ENCODE assay signal across 10 cellular contexts in genomic region chr2:60565472-60565871, GRCh38. TPM values are rescaled to one million over a fixed set of nuclear protein-coding genes. Genes with fewer than 3 reads are reported as not detected.
DNase-seq lines count a peak whose midpoint lies in the region; ATAC-seq and TF ChIP-seq lines count a peak whose summit lies in the region.
"Had no signal": no experiment of that assay in that cellular context is flagged by ENCODE, and none has a peak within 500 bp of the region (broad histone marks: within the 10 kb centered on the region; RNA-seq: fewer than 3 reads in every experiment).

No MANE protein-coding gene starts in this region.

- POLR2A ChIA-PET in activated CD8-positive, alpha-beta T cell treated with anti-CD3 and anti-CD28 coated beads for 36 hours (lab: Charles Lee) = no interaction called here
- POLR2A ChIA-PET in activated CD8-positive, alpha-beta T cell treated with anti-CD3 and anti-CD28 coated beads, Interleukin-2, amount 10 ng/mL, durations not matched to agents 7 days and 5 days (lab: Charles Lee) = interaction anchor here (0.6 kb wide), 1 partner anchor 14 kb away, joined by 3 read pairs; no protein-coding TSS in a partner anchor
- POLR2A ChIA-PET in activated CD4-positive, alpha-beta T cell treated with anti-CD3 and anti-CD28 coated beads, Interleukin-2, amount 10 ng/mL, durations not matched to agents 7 days and 5 days (lab: Charles Lee) = no interaction called here

- TF ChIP-seq POLR2A in body of pancreas (IDR thresholded peaks at IDR 0.05) = no peak

- DNase-seq in activated CD8-positive, alpha-beta T cell treated with anti-CD3 and anti-CD28 coated beads for 36 hours = no peak
- no peak for DNase-seq in activated CD8-positive, alpha-beta T cell treated with anti-CD3 and anti-CD28 coated beads, Interleukin-2, amount 10 ng/mL, durations not matched to agents 7 days and 5 days
- DNase-seq in MV-4-11 (lab: John Stamatoyannopoulos, UW) (peak; percentile 56), body of pancreas (peak in 2 of 4 donors; percentile 27 to 53), NCI-H1048 (lab: John Stamatoyannopoulos, UW) (no peak)
- DNase-seq in stimulated activated naive B cell treated with anti-CD40 and anti-IgM and Interleukin-4, amounts not matched to agents 10 μg/mL and 1 μg/mL and 100 μg/mL, for 72 hours = no peak
- DNase-seq in activated CD4-positive, alpha-beta T cell treated with anti-CD3 and anti-CD28 coated beads, Interleukin-2, amount 10 ng/mL, durations not matched to agents 7 days and 5 days = no peak
- DNase-seq: NCI-H1092 treated with DMSO at 0.1 percent for 48 hours had no signal

- H3K4me1 ChIP-seq in body of pancreas = peaks cover 17% of the 10 kb centered on the region

- no peak overlapping the region for H3K27ac Mint-ChIP-seq in activated CD8-positive, alpha-beta T cell treated with anti-CD3 and anti-CD28 coated beads for 36 hours
- H3K27ac Mint-ChIP-seq in activated CD8-positive, alpha-beta T cell treated with anti-CD3 and anti-CD28 coated beads, Interleukin-2, amount 10 ng/mL, durations not matched to agents 7 days and 5 days = no peak overlapping the region
- no peak overlapping the region for H3K27ac Mint-ChIP-seq in stimulated activated naive B cell treated with anti-CD40 and anti-IgM and Interleukin-4, amounts not matched to agents 10 μg/mL and 1 μg/mL and 100 μg/mL, for 72 hours
- H3K27ac Mint-ChIP-seq in activated CD4-positive, alpha-beta T cell treated with anti-CD3 and anti-CD28 coated beads, Interleukin-2, amount 10 ng/mL, durations not matched to agents 7 days and 5 days = no peak overlapping the region
- H3K27ac Mint-ChIP-seq: stimulated activated naive CD8-positive, alpha-beta T cell treated with anti-CD3 and anti-CD28 coated beads, Interleukin-15, Interleukin-2, amounts not matched to agents 100 ng/mL and 50 ng/mL, for 24 hours had no signal

- no peaks in the 10 kb centered on the region for H3K9me3 ChIP-seq in body of pancreas

- intact Hi-C loops in activated CD8-positive, alpha-beta T cell treated with anti-CD3 and anti-CD28 coated beads for 36 hours (cut with micrococcal nuclease) = no loop called here
- intact Hi-C loops in body of pancreas (cut with DNase I) = no loop called here

- no peak overlapping the region for H3K4me3 Mint-ChIP-seq in activated CD8-positive, alpha-beta T cell treated with anti-CD3 and anti-CD28 coated beads for 36 hours
- no peak overlapping the region for H3K4me3 Mint-ChIP-seq in activated CD8-positive, alpha-beta T cell treated with anti-CD3 and anti-CD28 coated beads, Interleukin-2, amount 10 ng/mL, durations not matched to agents 7 days and 5 days
- no peak overlapping the region for H3K4me3 Mint-ChIP-seq in stimulated activated naive B cell treated with anti-CD40 and anti-IgM and Interleukin-4, amounts not matched to agents 10 μg/mL and 1 μg/mL and 100 μg/mL, for 72 hours
- no peak overlapping the region for H3K4me3 Mint-ChIP-seq in activated CD4-positive, alpha-beta T cell treated with anti-CD3 and anti-CD28 coated beads, Interleukin-2, amount 10 ng/mL, durations not matched to agents 7 days and 5 days
- H3K4me3 Mint-ChIP-seq: stimulated activated naive CD8-positive, alpha-beta T cell treated with anti-CD3 and anti-CD28 coated beads, Interleukin-15, Interleukin-2, amounts not matched to agents 100 ng/mL and 50 ng/mL, for 24 hours had no signal

- no peak overlapping the region for H3K27ac ChIP-seq in body of pancreas

- H3K27me3 ChIP-seq in body of pancreas = peaks cover 0 to 25% of the 10 kb centered on the region in 2 donors

- no peak for ATAC-seq in activated CD8-positive, alpha-beta T cell treated with anti-CD3 and anti-CD28 coated beads for 36 hours
- ATAC-seq in activated CD8-positive, alpha-beta T cell treated with anti-CD3 and anti-CD28 coated beads, Interleukin-2, amount 10 ng/mL, durations not matched to agents 7 days and 5 days = no peak
- no peak for ATAC-seq in body of pancreas
- ATAC-seq in stimulated activated naive B cell treated with anti-CD40 and anti-IgM and Interleukin-4, amounts not matched to agents 10 μg/mL and 1 μg/mL and 100 μg/mL, for 72 hours (replicated peaks) = peak; percentile 38 to 44
- no peak for ATAC-seq in HG03342 (IDR thresholded peaks at IDR 0.05; ENCODE audit: unreplicated experiment)

- 26 to 29% methylated on average over 3 of the region's 3 CpGs for WGBS in body of pancreas, 2 donors

- H3K27me3 Mint-ChIP-seq in activated CD8-positive, alpha-beta T cell treated with anti-CD3 and anti-CD28 coated beads for 36 hours = peaks cover 35% of the 10 kb centered on the region
- peaks cover 49% of the 10 kb centered on the region for H3K27me3 Mint-ChIP-seq in activated CD8-positive, alpha-beta T cell treated with anti-CD3 and anti-CD28 coated beads, Interleukin-2, amount 10 ng/mL, durations not matched to agents 7 days and 5 days (ENCODE audit: low read depth)
- peaks cover 0 to 7% of the 10 kb centered on the region in 2 donors for H3K27me3 Mint-ChIP-seq in stimulated activated naive B cell treated with anti-CD40 and anti-IgM and Interleukin-4, amounts not matched to agents 10 μg/mL and 1 μg/mL and 100 μg/mL, for 72 hours
- H3K27me3 Mint-ChIP-seq in activated CD4-positive, alpha-beta T cell treated with anti-CD3 and anti-CD28 coated beads, Interleukin-2, amount 10 ng/mL, durations not matched to agents 7 days and 5 days = peaks cover 50% of the 10 kb centered on the region

- CTCF ChIA-PET in activated CD8-positive, alpha-beta T cell treated with anti-CD3 and anti-CD28 coated beads for 36 hours (lab: Charles Lee) = interaction anchor here (1.0 to 7.8 kb wide), 3 partner anchors 9 to 82 kb away, joined by 3 to 95 read pairs (median 5); no protein-coding TSS in a partner anchor
- CTCF ChIA-PET in activated CD8-positive, alpha-beta T cell treated with anti-CD3 and anti-CD28 coated beads, Interleukin-2, amount 10 ng/mL, durations not matched to agents 7 days and 5 days (lab: Charles Lee) = interaction anchor here (1.5 to 2.1 kb wide), 2 partner anchors 9 to 16 kb away, joined by 4 to 13 read pairs; no protein-coding TSS in a partner anchor
- CTCF ChIA-PET in activated CD4-positive, alpha-beta T cell treated with anti-CD3 and anti-CD28 coated beads, Interleukin-2, amount 10 ng/mL, durations not matched to agents 7 days and 5 days (lab: Charles Lee) = no interaction called here

- H3K4me3 ChIP-seq in body of pancreas = no peak overlapping the region

- no peaks in the 10 kb centered on the region for H3K36me3 Mint-ChIP-seq in activated CD8-positive, alpha-beta T cell treated with anti-CD3 and anti-CD28 coated beads for 36 hours (ENCODE audit: low read depth)
- H3K36me3 Mint-ChIP-seq in activated CD8-positive, alpha-beta T cell treated with anti-CD3 and anti-CD28 coated beads, Interleukin-2, amount 10 ng/mL, durations not matched to agents 7 days and 5 days (ENCODE audit: low read depth) = no peaks in the 10 kb centered on the region
- no peaks in the 10 kb centered on the region for H3K36me3 Mint-ChIP-seq in stimulated activated naive B cell treated with anti-CD40 and anti-IgM and Interleukin-4, amounts not matched to agents 10 μg/mL and 1 μg/mL and 100 μg/mL, for 72 hours
- H3K36me3 Mint-ChIP-seq in activated CD4-positive, alpha-beta T cell treated with anti-CD3 and anti-CD28 coated beads, Interleukin-2, amount 10 ng/mL, durations not matched to agents 7 days and 5 days (ENCODE audit: low read depth) = no peaks in the 10 kb centered on the region

- peaks cover 2% of the 10 kb centered on the region for H3K4me1 Mint-ChIP-seq in activated CD8-positive, alpha-beta T cell treated with anti-CD3 and anti-CD28 coated beads for 36 hours (ENCODE audit: low read depth)
- peaks cover 3% of the 10 kb centered on the region for H3K4me1 Mint-ChIP-seq in activated CD8-positive, alpha-beta T cell treated with anti-CD3 and anti-CD28 coated beads, Interleukin-2, amount 10 ng/mL, durations not matched to agents 7 days and 5 days (ENCODE audit: low read depth)
- peaks cover 14 to 26% of the 10 kb centered on the region in 2 donors for H3K4me1 Mint-ChIP-seq in stimulated activated naive B cell treated with anti-CD40 and anti-IgM and Interleukin-4, amounts not matched to agents 10 μg/mL and 1 μg/mL and 100 μg/mL, for 72 hours
- H3K4me1 Mint-ChIP-seq in activated CD4-positive, alpha-beta T cell treated with anti-CD3 and anti-CD28 coated beads, Interleukin-2, amount 10 ng/mL, durations not matched to agents 7 days and 5 days = no peaks in the 10 kb centered on the region

- no peaks in the 10 kb centered on the region for H3K36me3 ChIP-seq in body of pancreas (replicated peaks in 1 of 2; ENCODE audit: insufficient read depth in 1 of 2, low read depth in 2 of 2)

- peak; percentile 21 for TF ChIP-seq CTCF in activated CD8-positive, alpha-beta T cell treated with anti-CD3 and anti-CD28 coated beads for 36 hours (IDR thresholded peaks at IDR 0.05)
- peak in 5 of 7 experiments; percentile 8 to 48 (median 34) for TF ChIP-seq CTCF in body of pancreas (IDR thresholded peaks at IDR 0.05)

- no peaks in the 10 kb centered on the region for H3K9me3 Mint-ChIP-seq in activated CD8-positive, alpha-beta T cell treated with anti-CD3 and anti-CD28 coated beads for 36 hours
- no peaks in the 10 kb centered on the region for H3K9me3 Mint-ChIP-seq in activated CD8-positive, alpha-beta T cell treated with anti-CD3 and anti-CD28 coated beads, Interleukin-2, amount 10 ng/mL, durations not matched to agents 7 days and 5 days (ENCODE audit: insufficient read depth)
- no peaks in the 10 kb centered on the region for H3K9me3 Mint-ChIP-seq in stimulated activated naive B cell treated with anti-CD40 and anti-IgM and Interleukin-4, amounts not matched to agents 10 μg/mL and 1 μg/mL and 100 μg/mL, for 72 hours
- no peaks in the 10 kb centered on the region for H3K9me3 Mint-ChIP-seq in activated CD4-positive, alpha-beta T cell treated with anti-CD3 and anti-CD28 coated beads, Interleukin-2, amount 10 ng/mL, durations not matched to agents 7 days and 5 days
- H3K9me3 Mint-ChIP-seq: stimulated activated naive CD8-positive, alpha-beta T cell treated with anti-CD3 and anti-CD28 coated beads, Interleukin-15, Interleukin-2, amounts not matched to agents 100 ng/mL and 50 ng/mL, for 24 hours had no signal

RNA-seq across cellular contexts. Expression of gene BCL11A, which starts 12.0 kb away (rescaled TPM):
- total RNA-seq in activated CD8-positive, alpha-beta T cell treated with anti-CD3 and anti-CD28 coated beads for 36 hours = under 1 TPM; 0.45 to 0.54 TPM
- total RNA-seq in activated CD8-positive, alpha-beta T cell treated with anti-CD3 and anti-CD28 coated beads, Interleukin-2, amount 10 ng/mL, durations not matched to agents 7 days and 5 days = under 1 TPM in 1 of 2 experiments, not detected in 1; 0.03 TPM
- total RNA-seq in body of pancreas = 10 to 100 TPM; 14.3 to 16.2 TPM
- total RNA-seq in activated CD4-positive, alpha-beta T cell treated with anti-CD3 and anti-CD28 coated beads, Interleukin-2, amount 10 ng/mL, durations not matched to agents 7 days and 5 days = under 1 TPM; 0.04 to 0.30 TPM

Comparison
In these comparisons a context has a peak if more than half of its experiments do, and no peak if none do; other contexts are left out.
1. ATAC-seq: peak in stimulated activated naive B cell treated with anti-CD40 and anti-IgM and Interleukin-4, amounts not matched to agents 10 μg/mL and 1 μg/mL and 100 μg/mL, for 72 hours (2 of 2); none in activated CD8-positive, alpha-beta T cell treated with anti-CD3 and anti-CD28 coated beads for 36 hours (single experiment), activated CD8-positive, alpha-beta T cell treated with anti-CD3 and anti-CD28 coated beads, Interleukin-2, amount 10 ng/mL, durations not matched to agents 7 days and 5 days (single experiment), body of pancreas (single experiment) and HG03342 (single experiment).
2. RNA of gene BCL11A, which starts 12.0 kb away (total RNA-seq): 14.3 to 16.2 TPM in body of pancreas; 0.45 to 0.54 TPM in activated CD8-positive, alpha-beta T cell treated with anti-CD3 and anti-CD28 coated beads for 36 hours, 0.04 to 0.30 TPM in activated CD4-positive, alpha-beta T cell treated with anti-CD3 and anti-CD28 coated beads, Interleukin-2, amount 10 ng/mL, durations not matched to agents 7 days and 5 days and 0.03 TPM in activated CD8-positive, alpha-beta T cell treated with anti-CD3 and anti-CD28 coated beads, Interleukin-2, amount 10 ng/mL, durations not matched to agents 7 days and 5 days; every median in the first group is over 4 times any median in the second.